Comparison of ENCODE assay signal across 8 cellular contexts in genomic region chrX:46408553-46409407, GRCh38.
DNase-seq lines count a peak whose midpoint lies in the region; ATAC-seq and FAIRE-seq lines count a peak whose summit lies in the region.

No MANE protein-coding gene starts in this region.

- no peaks in the 10 kb centered on the region for H3K4me1 Mint-ChIP-seq in activated T-helper 17 cell treated with anti-CD3 and anti-CD28 coated beads, Interleukin-2, amount 50 U/mL, for 72 hours

- H3K4me3 Mint-ChIP-seq in activated T-helper 17 cell treated with anti-CD3 and anti-CD28 coated beads, Interleukin-2, amount 50 U/mL, for 72 hours, result no peak overlapping the region

- ATAC-seq in HG03095 (IDR thresholded peaks at IDR 0.05; ENCODE audit: unreplicated experiment), result peak; percentile 50
- ATAC-seq in activated T-helper 17 cell treated with anti-CD3 and anti-CD28 coated beads, Interleukin-2, amount 50 U/mL, for 72 hours (replicated peaks), result no peak

- peak; percentile 53 for DNase-seq in COLO668 (lab: John Stamatoyannopoulos, UW; ENCODE audit: unreplicated experiment)
- DNase-seq in RCC 7860 (ENCODE audit: low spot score), result peak; percentile 25
- peak; percentile 86 for DNase-seq in activated effector memory CD4-positive, alpha-beta T cell treated with anti-CD3 and anti-CD28 coated beads, Interleukin-2, amount 50 U/mL, for 16 hours
- peak; percentile 32 for DNase-seq in germinal center (ENCODE audit: low spot score)
- peak; percentile 61 for DNase-seq in pons (ENCODE audit: low spot score)
- peak; percentile 43 for DNase-seq in urothelium cell line (ENCODE audit: low spot score)

- H3K27me3 Mint-ChIP-seq in activated T-helper 17 cell treated with anti-CD3 and anti-CD28 coated beads, Interleukin-2, amount 50 U/mL, for 72 hours, result no peaks in the 10 kb centered on the region

- H3K36me3 Mint-ChIP-seq in activated T-helper 17 cell treated with anti-CD3 and anti-CD28 coated beads, Interleukin-2, amount 50 U/mL, for 72 hours (ENCODE audit: low read depth), result no peaks in the 10 kb centered on the region

- FAIRE-seq in RCC 7860 (lab: Jason Lieb, UNC), result peak; percentile 70
- FAIRE-seq in urothelium cell line (lab: Jason Lieb, UNC), result no peak

- H3K27ac Mint-ChIP-seq in activated T-helper 17 cell treated with anti-CD3 and anti-CD28 coated beads, Interleukin-2, amount 50 U/mL, for 72 hours, result no peak overlapping the region

- H3K9me3 Mint-ChIP-seq in activated T-helper 17 cell treated with anti-CD3 and anti-CD28 coated beads, Interleukin-2, amount 50 U/mL, for 72 hours, result no peaks in the 10 kb centered on the region

Comparison
In these comparisons a context has a peak if more than half of its experiments do, and no peak if none do; other contexts are left out.
1. DNase-seq: peak in every context shown above with its lines; median percentile 86 in activated effector memory CD4-positive, alpha-beta T cell treated with anti-CD3 and anti-CD28 coated beads, Interleukin-2, amount 50 U/mL, for 16 hours; 61 in pons; 53 in COLO668; 43 in urothelium cell line; 32 in germinal center; 25 in RCC 7860.